Comparison of ENCODE assay signal across 14 cellular contexts in genomic region chr12:76531056-76531455, GRCh38. TPM values are rescaled to one million over a fixed set of nuclear protein-coding genes. Genes with fewer than 3 reads are reported as not detected.
DNase-seq lines count a peak whose midpoint lies in the region; ATAC-seq lines count a peak whose summit lies in the region.
"Had no signal": no experiment of that assay in that cellular context is flagged by ENCODE, and none has a peak within 500 bp of the region (broad histone marks: within the 10 kb centered on the region; RNA-seq: fewer than 3 reads in every experiment).

No MANE protein-coding gene starts in this region.

- H3K4me3 ChIP-seq in HUES6 (ENCODE audit: low read depth, low read length) = 0 out of 2 replicates have a peak overlapping the region, but pooled peaks have one; percentile 7
- H3K4me3 ChIP-seq: SK-N-MC had no signal

- H3K36me3 Mint-ChIP-seq in activated T-helper 17 cell treated with anti-CD3 and anti-CD28 coated beads, Interleukin-2, amount 50 U/mL, for 72 hours (ENCODE audit: low read depth) = peaks cover 43% of the 10 kb centered on the region
- peaks cover 27% of the 10 kb centered on the region for H3K36me3 Mint-ChIP-seq in memory B cell
- H3K36me3 Mint-ChIP-seq in stimulated activated effector memory CD8-positive, alpha-beta T cell treated with anti-CD3 and anti-CD28 coated beads, Interleukin-12 subunit alpha, Interleukin-12 subunit beta, amount 100 ng/mL, for 72 hours = peaks cover 11% of the 10 kb centered on the region

- H3K27me3 ChIP-seq in HUES6 (ENCODE audit: control insufficient read depth, insufficient read depth, low read length) = no peaks in the 10 kb centered on the region

- peaks cover 33% of the 10 kb centered on the region for H3K4me1 ChIP-seq in HUES6 (ENCODE audit: control insufficient read depth, insufficient read depth, low read length)

- no peak for ATAC-seq in activated T-helper 17 cell treated with anti-CD3 and anti-CD28 coated beads, Interleukin-2, amount 50 U/mL, for 72 hours (replicated peaks)
- ATAC-seq in memory B cell (ENCODE audit: low read depth) (no peak), HG03469 (IDR thresholded peaks at IDR 0.05; ENCODE audit: unreplicated experiment) (no peak)
- no peak for ATAC-seq in stimulated activated effector memory CD8-positive, alpha-beta T cell treated with anti-CD3 and anti-CD28 coated beads, Interleukin-12 subunit alpha, Interleukin-12 subunit beta, amount 100 ng/mL, for 72 hours
- ATAC-seq: CD8-positive, alpha-beta T cell had no signal

- H3K9ac ChIP-seq in HUES6 (ENCODE audit: low read length) = no peak overlapping the region

- H3K27me3 Mint-ChIP-seq in activated T-helper 17 cell treated with anti-CD3 and anti-CD28 coated beads, Interleukin-2, amount 50 U/mL, for 72 hours = no peaks in the 10 kb centered on the region
- no peaks in the 10 kb centered on the region for H3K27me3 Mint-ChIP-seq in memory B cell

- DNase-seq in memory B cell (ENCODE audit: low spot score in 2 of 2) (no peak), KBM-7 (no peak), DMS153 treated with DMSO at 0.1 percent for 48 hours (lab: John Stamatoyannopoulos, UW; ENCODE audit: unreplicated experiment) (no peak), caudate nucleus (lab: John Stamatoyannopoulos, UW) (no peak)
- no peak for DNase-seq in stimulated activated effector memory CD8-positive, alpha-beta T cell treated with anti-CD3 and anti-CD28 coated beads, Interleukin-12 subunit alpha, Interleukin-12 subunit beta, amount 100 ng/mL, for 72 hours (ENCODE audit: low spot score in 2 of 2)
- DNase-seq: CD8-positive, alpha-beta T cell; NCI-H1048; NCI-H1694; NCI-H69; NK-92 treated with Interleukin-12 subunit alpha and Interleukin-12 subunit beta, amount 100 ng/mL, for 24 hours had no signal

- no peaks in the 10 kb centered on the region for H3K9me3 Mint-ChIP-seq in activated T-helper 17 cell treated with anti-CD3 and anti-CD28 coated beads, Interleukin-2, amount 50 U/mL, for 72 hours
- H3K9me3 Mint-ChIP-seq in memory B cell = peaks cover 7% of the 10 kb centered on the region
- peaks cover 4% of the 10 kb centered on the region for H3K9me3 Mint-ChIP-seq in stimulated activated effector memory CD8-positive, alpha-beta T cell treated with anti-CD3 and anti-CD28 coated beads, Interleukin-12 subunit alpha, Interleukin-12 subunit beta, amount 100 ng/mL, for 72 hours
- H3K9me3 Mint-ChIP-seq: CD8-positive, alpha-beta T cell had no signal

- in situ Hi-C loops in KBM-7 (cut with MboI; ENCODE audit: low pct_unique_long_range_greater_than_20kb, low sequenced_read_pairs) = no loop called here

- H3K27ac Mint-ChIP-seq in activated T-helper 17 cell treated with anti-CD3 and anti-CD28 coated beads, Interleukin-2, amount 50 U/mL, for 72 hours = peak overlapping the region; percentile 11
- peak overlapping the region; percentile 51 for H3K27ac Mint-ChIP-seq in memory B cell
- H3K27ac Mint-ChIP-seq in stimulated activated effector memory CD8-positive, alpha-beta T cell treated with anti-CD3 and anti-CD28 coated beads, Interleukin-12 subunit alpha, Interleukin-12 subunit beta, amount 100 ng/mL, for 72 hours = peak overlapping the region; percentile 13

- H3K36me3 ChIP-seq in HUES6 (ENCODE audit: control insufficient read depth, insufficient read depth, low read length) = peaks cover 4% of the 10 kb centered on the region; the same call in 1 of the 2 replicates

- H3K4me3 Mint-ChIP-seq in activated T-helper 17 cell treated with anti-CD3 and anti-CD28 coated beads, Interleukin-2, amount 50 U/mL, for 72 hours = no peak overlapping the region
- H3K4me3 Mint-ChIP-seq in memory B cell = no peak overlapping the region
- H3K4me3 Mint-ChIP-seq in stimulated activated effector memory CD8-positive, alpha-beta T cell treated with anti-CD3 and anti-CD28 coated beads, Interleukin-12 subunit alpha, Interleukin-12 subunit beta, amount 100 ng/mL, for 72 hours = no peak overlapping the region
- H3K4me3 Mint-ChIP-seq: CD8-positive, alpha-beta T cell had no signal

- H3K27ac ChIP-seq in HUES6 (ENCODE audit: low read depth, low read length) (peak overlapping the region; percentile 72; the same call in 1 of the 2 replicates), caudate nucleus (ENCODE audit: low read depth, low read length) (no peak overlapping the region)
- H3K27ac ChIP-seq: SK-N-MC had no signal

- peaks cover 19% of the 10 kb centered on the region for H3K9me3 ChIP-seq in HUES6 (ENCODE audit: control insufficient read depth, insufficient read depth, low read depth, low read length)

- peaks cover 28% of the 10 kb centered on the region for H3K4me1 Mint-ChIP-seq in activated T-helper 17 cell treated with anti-CD3 and anti-CD28 coated beads, Interleukin-2, amount 50 U/mL, for 72 hours
- peaks cover 26% of the 10 kb centered on the region for H3K4me1 Mint-ChIP-seq in memory B cell
- H3K4me1 Mint-ChIP-seq in stimulated activated effector memory CD8-positive, alpha-beta T cell treated with anti-CD3 and anti-CD28 coated beads, Interleukin-12 subunit alpha, Interleukin-12 subunit beta, amount 100 ng/mL, for 72 hours = peaks cover 39% of the 10 kb centered on the region

RNA-seq across cellular contexts. Expression of gene OSBPL8, which starts 28.5 kb away (rescaled TPM):
- 10 to 100 TPM; 40.5 to 68.2 TPM for total RNA-seq in activated T-helper 17 cell treated with anti-CD3 and anti-CD28 coated beads, Interleukin-2, amount 50 U/mL, for 72 hours
